In genomic region chr21:36319406-36319766, GRCh38 we compare ENCODE assay signal across 8 cellular contexts. TPM values are rescaled to one million over a fixed set of nuclear protein-coding genes. Genes with fewer than 3 reads are reported as not detected.
A peak's percentile ranks its signal among the peaks of the same experiment; 100 is the strongest.
DNase-seq lines count a peak whose midpoint lies in the region; ATAC-seq and TF ChIP-seq lines count a peak whose summit lies in the region.
"Not testable (repeated sequence)": the region's sequence is repeated elsewhere in the genome, so short reads cannot be mapped to it uniquely, and the experiment has no call there.

No MANE protein-coding gene starts in this region.

- H4K91ac ChIP-seq in trophoblast cell (ENCODE audit: low read depth, low read length), result peak overlapping the region; percentile 49

- peak overlapping the region; percentile 63 for H3K4me3 ChIP-seq in CD8-positive, alpha-beta T cell (ENCODE audit: low read depth, low read length)
- H3K4me3 ChIP-seq in MG63, result peak overlapping the region; percentile 92
- H3K4me3 ChIP-seq in breast epithelium, result peak overlapping the region; percentile 70 to 94 (median 94)
- peak overlapping the region; percentile 61 for H3K4me3 ChIP-seq in fibroblast of the aortic adventitia (ENCODE audit: low read depth, low read length)
- H3K4me3 ChIP-seq in lower lobe of right lung, result peak overlapping the region; percentile 81
- not testable (repeated sequence) for H3K4me3 ChIP-seq in trophoblast cell (ENCODE audit: low read depth, low read length)
- peak overlapping the region; percentile 97 for H3K4me3 ChIP-seq in thymus (ENCODE audit: low read length)

- peak overlapping the region; percentile 67 for H3K4me2 ChIP-seq in trophoblast cell (ENCODE audit: low read length)

- H4K12ac ChIP-seq in trophoblast cell (ENCODE audit: low read depth, low read length), result not testable (repeated sequence)

- H3K27me3 ChIP-seq in CD8-positive, alpha-beta T cell (ENCODE audit: insufficient read depth, low read length); MG63; breast epithelium; lower lobe of right lung (ENCODE audit: low read depth); trophoblast cell (ENCODE audit: insufficient read depth, low read length); thymus (ENCODE audit: control insufficient read depth, insufficient read depth): not testable (repeated sequence)

- not testable (repeated sequence) for H2BK12ac ChIP-seq in trophoblast cell (ENCODE audit: low read length)

- peak overlapping the region; percentile 85 for H3K27ac ChIP-seq in CD8-positive, alpha-beta T cell (ENCODE audit: low read depth, low read length)
- H3K27ac ChIP-seq in breast epithelium (peak overlapping the region; percentile 99), lower lobe of right lung (peak overlapping the region; percentile 99), trophoblast cell (ENCODE audit: low read depth, low read length) (peak overlapping the region; percentile 52), thymus (ENCODE audit: low read depth) (peak overlapping the region; percentile 85)

- not testable (repeated sequence) for H3K27me3 Mint-ChIP-seq in CD8-positive, alpha-beta T cell (ENCODE audit: low read depth); activated CD4-positive, alpha-beta memory T cell treated with anti-CD3 and anti-CD28 coated beads for 36 hours

- peak overlapping the region; percentile 98 for H3K27ac Mint-ChIP-seq in CD8-positive, alpha-beta T cell
- peak overlapping the region; percentile 97 for H3K27ac Mint-ChIP-seq in activated CD4-positive, alpha-beta memory T cell treated with anti-CD3 and anti-CD28 coated beads for 36 hours

- WGBS in trophoblast cell (ENCODE audit: extremely low coverage, insufficient coverage, insufficient read length), result no CpG with 5 or more reads among the region's 17 CpGs
- 64% methylated on average over 17 of the region's 17 CpGs for WGBS in thymus

- not testable (repeated sequence) for H3K9ac ChIP-seq in trophoblast cell (ENCODE audit: low read length)

- H3K4me1 Mint-ChIP-seq in CD8-positive, alpha-beta T cell (ENCODE audit: low read depth), result peaks cover 35% of the 10 kb centered on the region
- H3K4me1 Mint-ChIP-seq in activated CD4-positive, alpha-beta memory T cell treated with anti-CD3 and anti-CD28 coated beads for 36 hours (ENCODE audit: low read depth), result peaks cover 27% of the 10 kb centered on the region

- ATAC-seq in CD8-positive, alpha-beta T cell; lower lobe of right lung: not testable (repeated sequence)

- H3K14ac ChIP-seq in trophoblast cell (ENCODE audit: low read length), result not testable (repeated sequence)

- H3K79me2 ChIP-seq in trophoblast cell (ENCODE audit: control insufficient read depth, insufficient read depth, low read length, poor library complexity), result peaks cover 22% of the 10 kb centered on the region

- not testable (repeated sequence) for H2BK120ac ChIP-seq in trophoblast cell (ENCODE audit: insufficient read depth, low read length, poor library complexity)

- H3K36me3 ChIP-seq in CD8-positive, alpha-beta T cell (ENCODE audit: insufficient read depth, low read length); MG63; breast epithelium; lower lobe of right lung; thymus (ENCODE audit: control insufficient read depth, insufficient read depth): not testable (repeated sequence)
- H3K36me3 ChIP-seq in trophoblast cell (ENCODE audit: control insufficient read depth in 1 of 2, insufficient read depth in 2 of 2, low read length in 2 of 2), result peaks cover 4 to 10% of the 10 kb centered on the region in 2 experiments

- H3K18ac ChIP-seq in trophoblast cell (ENCODE audit: low read length), result not testable (repeated sequence)

- H3K4ac ChIP-seq in trophoblast cell (ENCODE audit: low read depth, low read length), result not testable (repeated sequence)

- H3K23ac ChIP-seq in trophoblast cell (ENCODE audit: low read length), result not testable (repeated sequence)

- H3K4me3 Mint-ChIP-seq in CD8-positive, alpha-beta T cell, result peak overlapping the region; percentile 94
- H3K4me3 Mint-ChIP-seq in activated CD4-positive, alpha-beta memory T cell treated with anti-CD3 and anti-CD28 coated beads for 36 hours, result peak overlapping the region; percentile 90

- not testable (repeated sequence) for H3K9me3 Mint-ChIP-seq in CD8-positive, alpha-beta T cell; activated CD4-positive, alpha-beta memory T cell treated with anti-CD3 and anti-CD28 coated beads for 36 hours

- H3K79me1 ChIP-seq in trophoblast cell (ENCODE audit: low read length), result not testable (repeated sequence)

- not testable (repeated sequence) for TF ChIP-seq POLR2A in breast epithelium (IDR thresholded peaks at IDR 0.05)

- CTCF ChIA-PET in CD8-positive, alpha-beta T cell (lab: Charles Lee), result interaction anchor here (0.7 to 5.1 kb wide), 10 partner anchors 12 to 146 kb away, joined by 3 to 41 read pairs (median 5); no protein-coding TSS in a partner anchor
- CTCF ChIA-PET in activated CD4-positive, alpha-beta memory T cell treated with anti-CD3 and anti-CD28 coated beads for 36 hours (lab: Charles Lee), result interaction anchor here (0.6 to 2.6 kb wide), 9 partner anchors 10 to 179 kb away, joined by 3 to 20 read pairs (median 6); no protein-coding TSS in a partner anchor

- DNase-seq in CD8-positive, alpha-beta T cell; MG63; activated CD4-positive, alpha-beta memory T cell treated with anti-CD3 and anti-CD28 coated beads for 36 hours; breast epithelium (ENCODE audit: low spot score in 2 of 2); fibroblast of the aortic adventitia (ENCODE audit: low read depth); lower lobe of right lung; trophoblast cell: not testable (repeated sequence)

- peaks cover 27% of the 10 kb centered on the region for H3K36me3 Mint-ChIP-seq in CD8-positive, alpha-beta T cell
- peaks cover 18% of the 10 kb centered on the region for H3K36me3 Mint-ChIP-seq in activated CD4-positive, alpha-beta memory T cell treated with anti-CD3 and anti-CD28 coated beads for 36 hours

- not testable (repeated sequence) for TF ChIP-seq CTCF in CD8-positive, alpha-beta T cell (IDR thresholded peaks at IDR 0.05); breast epithelium (IDR thresholded peaks at IDR 0.05); fibroblast of the aortic adventitia (IDR thresholded peaks at IDR 0.05; ENCODE audit: insufficient read depth, low read length); lower lobe of right lung (IDR thresholded peaks at IDR 0.05)

- not testable (repeated sequence) for H2BK5ac ChIP-seq in trophoblast cell (ENCODE audit: low read depth, low read length, poor library complexity)

- intact Hi-C loops in CD8-positive, alpha-beta T cell (cut with DNase I, micrococcal nuclease); activated CD4-positive, alpha-beta memory T cell treated with anti-CD3 and anti-CD28 coated beads for 36 hours (cut with micrococcal nuclease); breast epithelium (cut with DNase I; ENCODE audit: low total_unique reads); lower lobe of right lung (cut with DNase I): not testable (repeated sequence)

- H2AFZ ChIP-seq in trophoblast cell (ENCODE audit: insufficient read depth, low read length, poor library complexity), result not testable (repeated sequence)

- not testable (repeated sequence) for H2AK5ac ChIP-seq in trophoblast cell (ENCODE audit: low read length)

- H3K4me1 ChIP-seq in CD8-positive, alpha-beta T cell (ENCODE audit: insufficient read depth, low read length), result peaks cover 18% of the 10 kb centered on the region
- H3K4me1 ChIP-seq in breast epithelium; trophoblast cell (ENCODE audit: control insufficient read depth in 1 of 2, insufficient read depth in 2 of 2, low read length in 2 of 2); thymus (ENCODE audit: control insufficient read depth, insufficient read depth, low read length): not testable (repeated sequence)
- peaks cover 34% of the 10 kb centered on the region for H3K4me1 ChIP-seq in lower lobe of right lung

- POLR2A ChIA-PET in CD8-positive, alpha-beta T cell (lab: Charles Lee), result interaction anchor here (0.7 to 4.9 kb wide), 19 partner anchors 9 to 259 kb away, joined by 3 to 106 read pairs (median 6); partner anchors contain the start of genes DOP1B and SETD4
- POLR2A ChIA-PET in activated CD4-positive, alpha-beta memory T cell treated with anti-CD3 and anti-CD28 coated beads for 36 hours (lab: Charles Lee), result interaction anchor here (0.6 to 2.4 kb wide), 16 partner anchors 9 to 259 kb away, joined by 3 to 31 read pairs (median 4); partner anchors contain the start of genes CHAF1B and SETD4

- H4K8ac ChIP-seq in trophoblast cell (ENCODE audit: low read depth, low read length), result not testable (repeated sequence)

- not testable (repeated sequence) for H3K9me3 ChIP-seq in CD8-positive, alpha-beta T cell (ENCODE audit: low read length); MG63; breast epithelium; lower lobe of right lung; trophoblast cell (ENCODE audit: insufficient read depth, low read depth, low read length); thymus (ENCODE audit: control insufficient read depth)

RNA-seq across cellular contexts. Expression of gene MORC3, which starts 0.6 kb away (rescaled TPM):
- total RNA-seq in CD8-positive, alpha-beta T cell, result 10 to 100 TPM; 48.7 to 52.1 TPM
- total RNA-seq in MG63 (2014; rRNA removed; shearing (Covaris generic); ENCODE audit: low replicate concordance), result 21.7 and 23.6 TPM in 2 replicates
- 10 to 100 TPM; 27.7 to 30.0 TPM for total RNA-seq in activated CD4-positive, alpha-beta memory T cell treated with anti-CD3 and anti-CD28 coated beads for 36 hours
- 10 to 100 TPM; 38.9 to 62.8 (median 54.7) TPM for total RNA-seq in breast epithelium
- total RNA-seq in fibroblast of the aortic adventitia (ENCODE audit: low replicate concordance), result 19.5 and 38.1 TPM in 2 replicates
- total RNA-seq in lower lobe of right lung, result 42.3 TPM
- polyA plus RNA-seq in trophoblast cell (2013), result 21.7 and 22.7 TPM in 2 replicates
- polyA plus RNA-seq in thymus, result 33.2 TPM
